In genomic region chr2:239274391-239275001, GRCh38 we compare ENCODE assay signal across 8 cellular contexts.
DNase-seq lines count a peak whose midpoint lies in the region; ATAC-seq, FAIRE-seq and TF ChIP-seq lines count a peak whose summit lies in the region.

No MANE protein-coding gene starts in this region.

- peaks cover 11 to 31% of the 10 kb centered on the region in 2 donors for H3K4me1 Mint-ChIP-seq in stimulated activated naive B cell treated with anti-CD40 and anti-IgM and Interleukin-4, amounts not matched to agents 10 μg/mL and 1 μg/mL and 100 μg/mL, for 72 hours

- peaks cover 22 to 25% of the 10 kb centered on the region in 2 donors for H3K36me3 Mint-ChIP-seq in activated naive CD4-positive, alpha-beta T cell treated with anti-CD3 and anti-CD28 coated beads, Interleukin-2, amount 50 U/mL, for 72 hours
- H3K36me3 Mint-ChIP-seq in stimulated activated naive B cell treated with anti-CD40 and anti-IgM and Interleukin-4, amounts not matched to agents 10 μg/mL and 1 μg/mL and 100 μg/mL, for 72 hours: peaks cover 14 to 32% of the 10 kb centered on the region in 2 donors

- H3K4me3 ChIP-seq in kidney (ENCODE audit: low read length in 2 of 2): no peak overlapping the region

- H3K4me1 ChIP-seq in kidney (ENCODE audit: control insufficient read depth in 1 of 2, insufficient read depth in 1 of 2, low read depth in 1 of 2, low read length in 2 of 2): peaks cover 0 to 9% of the 10 kb centered on the region in 2 donors

- FAIRE-seq in kidney (lab: Jason Lieb, UNC): no peak

- H3K9ac ChIP-seq in kidney (ENCODE audit: low read length in 2 of 2): no peak overlapping the region

- no peak overlapping the region for H3K27ac ChIP-seq in kidney (ENCODE audit: low read depth in 2 of 2, low read length in 2 of 2)

- intact Hi-C loops in left ventricle myocardium superior (cut with micrococcal nuclease): no loop called here
- intact Hi-C loops in kidney (cut with DNase I): no loop called here

- H3K4me3 Mint-ChIP-seq in stimulated activated naive B cell treated with anti-CD40 and anti-IgM and Interleukin-4, amounts not matched to agents 10 μg/mL and 1 μg/mL and 100 μg/mL, for 72 hours: no peak overlapping the region

- no peak for TF ChIP-seq CTCF in kidney (IDR thresholded peaks at IDR 0.05; ENCODE audit: borderline replicate concordance, extremely low read depth, insufficient read depth)

- ATAC-seq in activated naive CD4-positive, alpha-beta T cell treated with anti-CD3 and anti-CD28 coated beads, Interleukin-2, amount 50 U/mL, for 72 hours: peak; percentile 47 to 52
- peak; percentile 61 for ATAC-seq in left ventricle myocardium superior
- no peak for ATAC-seq in stimulated activated naive B cell treated with anti-CD40 and anti-IgM and Interleukin-4, amounts not matched to agents 10 μg/mL and 1 μg/mL and 100 μg/mL, for 72 hours (replicated peaks)

- no peaks in the 10 kb centered on the region for H3K9me3 Mint-ChIP-seq in activated naive CD4-positive, alpha-beta T cell treated with anti-CD3 and anti-CD28 coated beads, Interleukin-2, amount 50 U/mL, for 72 hours
- H3K9me3 Mint-ChIP-seq in stimulated activated naive B cell treated with anti-CD40 and anti-IgM and Interleukin-4, amounts not matched to agents 10 μg/mL and 1 μg/mL and 100 μg/mL, for 72 hours: no peaks in the 10 kb centered on the region

- H3K9me3 ChIP-seq in kidney (ENCODE audit: control insufficient read depth in 1 of 2, low read length in 2 of 2): no peaks in the 10 kb centered on the region

- H3K27ac Mint-ChIP-seq in activated naive CD4-positive, alpha-beta T cell treated with anti-CD3 and anti-CD28 coated beads, Interleukin-2, amount 50 U/mL, for 72 hours: peak overlapping the region; percentile 90 to 96
- H3K27ac Mint-ChIP-seq in stimulated activated naive B cell treated with anti-CD40 and anti-IgM and Interleukin-4, amounts not matched to agents 10 μg/mL and 1 μg/mL and 100 μg/mL, for 72 hours: peak overlapping the region; percentile 44

- H3K27me3 Mint-ChIP-seq in stimulated activated naive B cell treated with anti-CD40 and anti-IgM and Interleukin-4, amounts not matched to agents 10 μg/mL and 1 μg/mL and 100 μg/mL, for 72 hours: peaks cover 70 to 80% of the 10 kb centered on the region in 2 donors

- DNase-seq in AG08395 (ENCODE audit: low spot score) (peak; percentile 79), HT-29 (ENCODE audit: low spot score) (peak; percentile 39), left ventricle myocardium superior (peak; percentile 69), NCI-H2196 (lab: John Stamatoyannopoulos, UW; ENCODE audit: unreplicated experiment) (no peak), NCI-H446 treated with DMSO at 0.1 percent for 48 hours (lab: John Stamatoyannopoulos, UW) (no peak), kidney (no peak)
- DNase-seq in activated naive CD4-positive, alpha-beta T cell treated with anti-CD3 and anti-CD28 coated beads, Interleukin-2, amount 50 U/mL, for 72 hours (ENCODE audit: low spot score in 2 of 2): no peak
- no peak for DNase-seq in stimulated activated naive B cell treated with anti-CD40 and anti-IgM and Interleukin-4, amounts not matched to agents 10 μg/mL and 1 μg/mL and 100 μg/mL, for 72 hours

- H3K36me3 ChIP-seq in kidney (ENCODE audit: control insufficient read depth in 1 of 2, insufficient read depth in 2 of 2, low read length in 2 of 2): no peaks in the 10 kb centered on the region

Comparison
In these comparisons a context has a peak if more than half of its experiments do, and no peak if none do; other contexts are left out.
1. DNase-seq: peak in AG08395 (single experiment), HT-29 (single experiment) and left ventricle myocardium superior (single experiment); none in activated naive CD4-positive, alpha-beta T cell treated with anti-CD3 and anti-CD28 coated beads, Interleukin-2, amount 50 U/mL, for 72 hours (0 of 2), stimulated activated naive B cell treated with anti-CD40 and anti-IgM and Interleukin-4, amounts not matched to agents 10 μg/mL and 1 μg/mL and 100 μg/mL, for 72 hours (single experiment), NCI-H2196 (single experiment), NCI-H446 treated with DMSO at 0.1 percent for 48 hours (single experiment) and kidney (single experiment).
2. ATAC-seq: peak in activated naive CD4-positive, alpha-beta T cell treated with anti-CD3 and anti-CD28 coated beads, Interleukin-2, amount 50 U/mL, for 72 hours (2 of 2) and left ventricle myocardium superior (single experiment); none in stimulated activated naive B cell treated with anti-CD40 and anti-IgM and Interleukin-4, amounts not matched to agents 10 μg/mL and 1 μg/mL and 100 μg/mL, for 72 hours (0 of 2).